In the genomic region with DNA sequence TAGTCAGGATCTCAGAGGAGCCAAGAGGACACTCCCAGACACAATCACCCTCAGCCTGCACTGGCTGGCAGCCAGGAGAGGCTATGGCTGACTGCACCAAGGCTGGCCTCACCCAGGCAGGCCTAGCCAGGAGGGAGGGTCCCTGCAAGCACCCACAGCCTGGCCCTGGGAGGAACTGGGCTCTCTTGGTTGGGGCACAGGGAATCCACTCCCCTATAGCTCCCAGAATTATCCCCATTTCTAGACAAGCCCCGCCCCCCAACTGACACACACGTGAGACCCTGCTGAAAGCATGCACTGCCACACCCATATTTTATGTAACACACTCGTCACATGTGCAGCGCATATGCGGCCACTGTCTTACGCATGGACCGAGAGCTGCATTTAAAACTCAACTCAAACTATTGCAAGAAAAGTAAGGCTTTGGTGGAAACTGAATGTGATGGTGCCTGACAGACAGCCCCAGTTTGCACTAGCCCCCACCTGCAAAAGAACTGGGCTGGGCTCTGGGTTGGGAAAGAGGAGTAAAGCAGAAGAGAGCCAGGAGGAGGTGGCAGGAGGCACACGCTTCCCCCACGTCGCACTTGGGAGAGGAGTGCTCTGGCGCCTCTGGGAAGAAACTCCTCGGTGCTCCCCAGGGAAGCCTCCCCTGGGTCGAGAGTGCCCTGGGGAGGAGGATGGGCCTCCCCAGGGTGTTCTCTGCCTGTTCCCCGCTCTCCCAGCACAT, we compare ENCODE assay signal across 13 cellular contexts. TPM values are rescaled to one million over a fixed set of nuclear protein-coding genes. Genes with fewer than 3 reads are reported as not detected.
DNase-seq lines count a peak whose midpoint lies in the region; ATAC-seq, FAIRE-seq and TF ChIP-seq lines count a peak whose summit lies in the region.
"Had no signal": no experiment of that assay in that cellular context is flagged by ENCODE, and none has a peak within 500 bp of the region (broad histone marks: within the 10 kb centered on the region; RNA-seq: fewer than 3 reads in every experiment).

No MANE protein-coding gene starts in this region.

- 68 to 74% (median 71%) methylated on average over 14 of the region's 14 CpGs for WGBS in spleen, 5 donors
- WGBS in aorta, 2 donors: 64% methylated on average over 14 of the region's 14 CpGs
- 85% methylated on average over 8 of the region's 14 CpGs for WGBS in mesenchymal stem cell

- H2BK120ac ChIP-seq in mesenchymal stem cell (ENCODE audit: low read depth, low read length): no peak overlapping the region

- H2AFZ ChIP-seq in mesenchymal stem cell (ENCODE audit: low read depth, low read length): no peak overlapping the region

- no peak overlapping the region for H2BK5ac ChIP-seq in mesenchymal stem cell (ENCODE audit: low read depth, low read length, poor library complexity, severe bottlenecking)

- no peak overlapping the region for H3K18ac ChIP-seq in mesenchymal stem cell (ENCODE audit: low read depth in 1 of 2, low read length in 2 of 2)

- H3K4me1 ChIP-seq in spleen (no peaks in the 10 kb centered on the region), aorta (ENCODE audit: control insufficient read depth in 1 of 2, insufficient read depth in 2 of 2, low read length in 2 of 2) (no peaks in the 10 kb centered on the region), mesenchymal stem cell (ENCODE audit: control insufficient read depth, insufficient read depth, low read depth, low read length) (peaks cover 3% of the 10 kb centered on the region)

- ATAC-seq in aorta (ENCODE audit: low FRiP score) (no peak), GM21619 (IDR thresholded peaks at IDR 0.05; ENCODE audit: unreplicated experiment) (no peak)
- ATAC-seq: activated CD8-positive, alpha-beta T cell treated with anti-CD3 and anti-CD28 coated beads for 36 hours; T-helper 17 cell had no signal

- H3K27ac ChIP-seq in spleen (no peak overlapping the region), aorta (ENCODE audit: low read depth in 1 of 2, low read length in 2 of 2) (no peak overlapping the region), mesenchymal stem cell (ENCODE audit: low read length, poor library complexity, severe bottlenecking) (no peak overlapping the region)

- no peak overlapping the region for H2BK15ac ChIP-seq in mesenchymal stem cell (ENCODE audit: low read depth, poor library complexity, severe bottlenecking)

- peak; percentile 92 for FAIRE-seq in bronchial epithelial cell (lab: Jason Lieb, UNC)
- FAIRE-seq: GM12892 had no signal

- TF ChIP-seq POLR2A in spleen (IDR thresholded peaks at IDR 0.05): no peak

- no peak overlapping the region for H3K14ac ChIP-seq in mesenchymal stem cell (ENCODE audit: low read length in 2 of 2)

- H3K79me1 ChIP-seq in mesenchymal stem cell (replicated peaks; ENCODE audit: low read length, poor library complexity, severe bottlenecking): no peaks in the 10 kb centered on the region

- H3K36me3 ChIP-seq in H7 (replicated peaks; ENCODE audit: control insufficient read depth, insufficient read depth, low read length): no peaks in the 10 kb centered on the region
- no peaks in the 10 kb centered on the region for H3K36me3 ChIP-seq in bronchial epithelial cell (ENCODE audit: control insufficient read depth, insufficient read depth, low read length)
- H3K36me3 ChIP-seq in spleen: no peaks in the 10 kb centered on the region
- H3K36me3 ChIP-seq in aorta (ENCODE audit: control insufficient read depth in 1 of 2, insufficient read depth in 2 of 2, low read length in 1 of 2): no peaks in the 10 kb centered on the region
- no peaks in the 10 kb centered on the region for H3K36me3 ChIP-seq in mesenchymal stem cell (ENCODE audit: control insufficient read depth in 1 of 2, insufficient read depth in 2 of 2, low read depth in 1 of 2, low read length in 2 of 2)

- H3K4me3 ChIP-seq in H7 (ENCODE audit: insufficient read depth, low read depth, low read length): no peak overlapping the region
- peak overlapping the region; percentile 25 for H3K4me3 ChIP-seq in bronchial epithelial cell (ENCODE audit: low read depth, low read length)
- H3K4me3 ChIP-seq in spleen: no peak overlapping the region
- no peak overlapping the region for H3K4me3 ChIP-seq in aorta (ENCODE audit: low read length in 2 of 2)
- H3K4me3 ChIP-seq in mesenchymal stem cell (ENCODE audit: insufficient read depth in 1 of 2, low read depth in 1 of 2, low read length in 2 of 2): no peak overlapping the region

- H3K27me3 ChIP-seq in H7 (ENCODE audit: control insufficient read depth, insufficient read depth, low read length): no peaks in the 10 kb centered on the region
- H3K27me3 ChIP-seq in bronchial epithelial cell (ENCODE audit: control insufficient read depth, insufficient read depth, low read length): no peaks in the 10 kb centered on the region
- H3K27me3 ChIP-seq in spleen (replicated peaks in 1 of 7): peaks cover 0 to 7% (median 0%) of the 10 kb centered on the region in 7 donors
- H3K27me3 ChIP-seq in aorta (ENCODE audit: control insufficient read depth in 1 of 2, insufficient read depth in 2 of 2, low read length in 1 of 2): peaks cover 0 to 2% of the 10 kb centered on the region in 2 donors
- no peaks in the 10 kb centered on the region for H3K27me3 ChIP-seq in mesenchymal stem cell (ENCODE audit: control insufficient read depth in 1 of 2, insufficient read depth in 1 of 2, low read length in 2 of 2)

- no peak overlapping the region for H3K9ac ChIP-seq in mesenchymal stem cell (ENCODE audit: low read length)

- H3K23ac ChIP-seq in mesenchymal stem cell (ENCODE audit: low read length in 2 of 2): no peak overlapping the region

- TF ChIP-seq CTCF in bronchial epithelial cell (IDR thresholded peaks at IDR 0.05; ENCODE audit: insufficient read depth, low read length, severe bottlenecking): no peak
- TF ChIP-seq CTCF in spleen (IDR thresholded peaks at IDR 0.05 in 8 of 11, conservative IDR thresholded peaks at IDR 0.05 in 3 of 11): no peak

- no peak overlapping the region for H3K4ac ChIP-seq in mesenchymal stem cell (ENCODE audit: low read depth in 1 of 2, low read length in 2 of 2)

- no peak overlapping the region for H4K91ac ChIP-seq in mesenchymal stem cell (ENCODE audit: low read length)

- no peak overlapping the region for H4K8ac ChIP-seq in mesenchymal stem cell (ENCODE audit: low read length)

- no peaks in the 10 kb centered on the region for H3K9me3 ChIP-seq in spleen
- H3K9me3 ChIP-seq in aorta (ENCODE audit: control insufficient read depth, low read length): no peaks in the 10 kb centered on the region
- no peaks in the 10 kb centered on the region for H3K9me3 ChIP-seq in mesenchymal stem cell (ENCODE audit: control insufficient read depth, low read length)

- H3K4me2 ChIP-seq in mesenchymal stem cell (ENCODE audit: low read length, poor library complexity, severe bottlenecking): no peak overlapping the region

- no peak overlapping the region for H2AK5ac ChIP-seq in mesenchymal stem cell (ENCODE audit: low read length, severe bottlenecking)

- DNase-seq in H7 (peak; percentile 22), NCI-H2029 treated with DMSO at 0.1 percent for 48 hours (lab: John Stamatoyannopoulos, UW) (peak; percentile 20), bronchial epithelial cell (ENCODE audit: low read depth) (peak; percentile 89), spleen (peak; percentile 68), aorta (no peak), mesenchymal stem cell (no peak)
- DNase-seq: activated CD8-positive, alpha-beta T cell treated with anti-CD3 and anti-CD28 coated beads for 36 hours; activated naive CD4-positive, alpha-beta T cell treated with Interleukin-2 at 50 U/mL for 16 hours; T-helper 17 cell had no signal

- intact Hi-C loops in spleen (cut with DNase I; ENCODE audit: low total_unique reads) (no loop called here), aorta (cut with DNase I) (no loop called here)

- no peak overlapping the region for H2BK12ac ChIP-seq in mesenchymal stem cell (ENCODE audit: low read length in 2 of 2)

RNA-seq across cellular contexts. Expression of gene ARHGEF4, which starts 28.9 kb away (rescaled TPM):
- total RNA-seq in H7 (2014; rRNA removed; shearing (Covaris generic)): 15.3 and 15.6 TPM in 2 replicates
- total RNA-seq in bronchial epithelial cell (74.8 and 107 TPM in 2 replicates), spleen (under 1 TPM in 5 of 7 donors, not detected in 2; 0.30 to 0.88 (median 0.43) TPM), aorta (1 to 10 TPM; 2.7 to 6.9 TPM)
- polyA plus RNA-seq in spleen (under 1 TPM; 0.19 to 0.52 (median 0.50) TPM), aorta (1 to 10 TPM; 1.1 to 1.7 TPM)
- polyA plus RNA-seq in mesenchymal stem cell (2013, experiment 1 of 2): 0.37 TPM
- polyA plus RNA-seq in mesenchymal stem cell (2013, experiment 2 of 2): 0.60 TPM

RNA-seq across cellular contexts. Expression of gene AMER3, which starts 52.5 kb away (rescaled TPM):
- 0.04 and 0.14 TPM in 2 replicates for total RNA-seq in H7 (2014; rRNA removed; shearing (Covaris generic))
- total RNA-seq in bronchial epithelial cell (under 0.01 TPM in 1 of 2 replicates, not detected in the other), spleen (not detected), aorta (not detected)
- polyA plus RNA-seq in spleen (not detected), aorta (not detected)
- not detected for polyA plus RNA-seq in mesenchymal stem cell (2013, experiment 1 of 2)
- polyA plus RNA-seq in mesenchymal stem cell (2013, experiment 2 of 2): not detected
- total RNA-seq: activated CD8-positive, alpha-beta T cell treated with anti-CD3 and anti-CD28 coated beads for 36 hours; fibroblast of lung; mononuclear cell; T-helper 17 cell had no signal
- polyA plus RNA-seq: fibroblast of lung had no signal

Comparison
In these comparisons a context has a peak if more than half of its experiments do, and no peak if none do; other contexts are left out.
1. DNase-seq: peak in H7 (single experiment), NCI-H2029 treated with DMSO at 0.1 percent for 48 hours (single experiment), bronchial epithelial cell (single experiment) and spleen (single experiment); none in aorta (0 of 2) and mesenchymal stem cell (single experiment).